ENCODE assay signal across 14 cellular contexts in the genomic region with DNA sequence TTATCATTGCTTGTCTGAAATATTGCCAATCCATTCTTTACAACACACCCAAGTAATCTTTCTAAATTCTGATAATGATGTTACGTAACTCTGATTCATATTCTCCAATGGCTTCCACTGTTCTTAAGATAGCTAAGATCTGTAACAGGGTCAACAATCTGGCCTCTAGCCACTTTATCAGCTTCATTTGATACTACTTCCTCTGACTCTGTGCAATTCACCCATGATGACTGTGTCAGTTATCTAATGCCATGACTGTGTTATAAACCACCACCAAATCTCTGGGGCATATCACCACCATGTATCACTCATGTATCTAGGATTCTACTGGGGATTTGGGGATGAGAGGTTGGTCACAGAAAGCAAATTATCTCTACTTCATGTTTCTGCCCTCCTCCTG. TPM values are rescaled to one million over a fixed set of nuclear protein-coding genes. Genes with fewer than 3 reads are reported as not detected.
DNase-seq lines count a peak whose midpoint lies in the region; ATAC-seq, FAIRE-seq and TF ChIP-seq lines count a peak whose summit lies in the region.
"Had no signal": no experiment of that assay in that cellular context is flagged by ENCODE, and none has a peak within 500 bp of the region (broad histone marks: within the 10 kb centered on the region; RNA-seq: fewer than 3 reads in every experiment).

No MANE protein-coding gene starts in this region.

- H3K27me3 Mint-ChIP-seq in astrocyte (ENCODE audit: low read depth, unreplicated experiment) (no peaks in the 10 kb centered on the region), T-cell (no peaks in the 10 kb centered on the region)

- H3K27me3 ChIP-seq in right atrium auricular region (no peaks in the 10 kb centered on the region), astrocyte (ENCODE audit: insufficient read depth, low read length) (no peaks in the 10 kb centered on the region), aorta (ENCODE audit: control insufficient read depth in 1 of 2, insufficient read depth in 2 of 2, low read length in 1 of 2) (no peaks in the 10 kb centered on the region), HAP-1 (ENCODE audit: low read depth) (no peaks in the 10 kb centered on the region)
- H3K27me3 ChIP-seq: tibial nerve had no signal

- H3K4me3 ChIP-seq in right atrium auricular region (no peak overlapping the region), astrocyte (ENCODE audit: insufficient read depth, low read depth, low read length) (no peak overlapping the region), aorta (ENCODE audit: low read length in 2 of 2) (no peak overlapping the region), HAP-1 (no peak overlapping the region)
- H3K4me3 ChIP-seq: A549, tibial nerve had no signal

- H3K9me3 Mint-ChIP-seq in astrocyte (ENCODE audit: unreplicated experiment) (no peaks in the 10 kb centered on the region), T-cell (no peaks in the 10 kb centered on the region)
- H3K9me3 Mint-ChIP-seq: T-helper 2 cell treated with Interferon-gamma antibody and Interleukin-4, amounts not matched to agents 5 μg/mL and 100 μg/mL, for 36 hours had no signal

- H3K36me3 ChIP-seq in right atrium auricular region, result no peaks in the 10 kb centered on the region
- H3K36me3 ChIP-seq in astrocyte (ENCODE audit: insufficient read depth, low read length), result no peaks in the 10 kb centered on the region
- no peaks in the 10 kb centered on the region for H3K36me3 ChIP-seq in aorta (ENCODE audit: control insufficient read depth in 1 of 2, insufficient read depth in 2 of 2, low read length in 1 of 2)
- no peaks in the 10 kb centered on the region for H3K36me3 ChIP-seq in HAP-1 (replicated peaks)
- H3K36me3 ChIP-seq: tibial nerve had no signal

- H3K4me2 ChIP-seq in astrocyte (ENCODE audit: low read length), result peak overlapping the region; percentile 12
- H3K4me2 ChIP-seq: A549 had no signal

- H2AFZ ChIP-seq in astrocyte (ENCODE audit: low read depth, low read length), result no peak overlapping the region

- no peaks in the 10 kb centered on the region for H4K20me1 ChIP-seq in astrocyte (ENCODE audit: insufficient read depth, low read length)

- H3K36me3 Mint-ChIP-seq in astrocyte (ENCODE audit: low read depth, unreplicated experiment) (peaks cover 2% of the 10 kb centered on the region), T-cell (no peaks in the 10 kb centered on the region)

- POLR2A ChIA-PET in T-cell (lab: Charles Lee), result interaction anchor here in 1 of 2 donors (0.6 kb wide), 1 partner anchor 16 kb away, joined by 3 read pairs; no protein-coding TSS in a partner anchor

- H3K4me1 ChIP-seq in right atrium auricular region, result peaks cover 0 to 26% of the 10 kb centered on the region in 2 donors
- peaks cover 11% of the 10 kb centered on the region for H3K4me1 ChIP-seq in astrocyte (ENCODE audit: insufficient read depth, low read length)
- peaks cover 0 to 15% of the 10 kb centered on the region in 2 donors for H3K4me1 ChIP-seq in aorta (ENCODE audit: control insufficient read depth in 1 of 2, insufficient read depth in 2 of 2, low read length in 2 of 2)
- H3K4me1 ChIP-seq in HAP-1, result peaks cover 5% of the 10 kb centered on the region; the same call in 1 of the 2 replicates
- H3K4me1 ChIP-seq: A549 had no signal

- H3K79me2 ChIP-seq in astrocyte (ENCODE audit: insufficient read depth, low read length), result no peaks in the 10 kb centered on the region

- peaks cover 10% of the 10 kb centered on the region for H3K4me1 Mint-ChIP-seq in astrocyte (ENCODE audit: low read depth, unreplicated experiment)
- H3K4me1 Mint-ChIP-seq in T-cell, result peaks cover 9 to 24% (median 14%) of the 10 kb centered on the region in 3 donors

- TF ChIP-seq CTCF in right atrium auricular region (IDR thresholded peaks at IDR 0.05) (no peak), astrocyte (IDR thresholded peaks at IDR 0.05; ENCODE audit: insufficient read depth, low read depth, low read length) (no peak)

- no peak overlapping the region for H3K4me3 Mint-ChIP-seq in astrocyte (ENCODE audit: unreplicated experiment)
- no peak overlapping the region for H3K4me3 Mint-ChIP-seq in T-cell
- H3K4me3 Mint-ChIP-seq: T-helper 2 cell treated with Interferon-gamma antibody and Interleukin-4, amounts not matched to agents 5 μg/mL and 100 μg/mL, for 36 hours had no signal

- CTCF ChIA-PET in T-cell (lab: Charles Lee), result interaction anchor here in 1 of 2 donors (1.3 kb wide), 1 partner anchor 15 kb away, joined by 3 read pairs; no protein-coding TSS in a partner anchor

- H3K9me3 ChIP-seq in right atrium auricular region (no peaks in the 10 kb centered on the region), astrocyte (ENCODE audit: insufficient read depth, low read depth, low read length) (no peaks in the 10 kb centered on the region), aorta (ENCODE audit: control insufficient read depth, low read length) (no peaks in the 10 kb centered on the region), HAP-1 (no peaks in the 10 kb centered on the region)
- H3K9me3 ChIP-seq: A549, tibial nerve had no signal

- H3K9ac ChIP-seq in astrocyte (ENCODE audit: low read length), result no peak overlapping the region

- WGBS in aorta, 2 donors, result 73 to 76% methylated on average over 1 of the region's 1 CpG

- DNase-seq in Right ventricle myocardium inferior (ENCODE audit: missing footprints) (no peak), right atrium auricular region (ENCODE audit: low spot score) (no peak), astrocyte (ENCODE audit: low read depth) (peak; percentile 92), kidney glomerular epithelial cell (lab: John Stamatoyannopoulos, UW) (peak; percentile 65), aorta (no peak), HAP-1 (ENCODE audit: low spot score in 2 of 2) (no peak), T-cell (no peak)

- FAIRE-seq in astrocyte (lab: Jason Lieb, UNC), result no peak
- FAIRE-seq: A549, colon, G401.6 had no signal

- H3K27ac ChIP-seq in right atrium auricular region, result no peak overlapping the region
- H3K27ac ChIP-seq in astrocyte (ENCODE audit: low read depth, low read length), result peak overlapping the region; percentile 28
- no peak overlapping the region for H3K27ac ChIP-seq in aorta (ENCODE audit: low read depth in 1 of 2, low read length in 2 of 2)
- H3K27ac ChIP-seq: A549 had no signal

- in situ Hi-C loops in HAP-1 (cut with MboI; ENCODE audit: low sequenced_read_pairs), result no loop called here

- peak; percentile 75 for ATAC-seq in Right ventricle myocardium inferior
- peak; percentile 53 for ATAC-seq in aorta (ENCODE audit: low FRiP score)
- no peak for ATAC-seq in T-cell (replicated peaks in 1 of 4)
- ATAC-seq in GM21526 (IDR thresholded peaks at IDR 0.05; ENCODE audit: low FRiP score, unreplicated experiment), result no peak
- ATAC-seq: A549 had no signal

- H3K27ac Mint-ChIP-seq in astrocyte (ENCODE audit: unreplicated experiment) (no peak overlapping the region), T-cell (no peak overlapping the region)
- H3K27ac Mint-ChIP-seq: T-helper 2 cell treated with Interferon-gamma antibody and Interleukin-4, amounts not matched to agents 5 μg/mL and 100 μg/mL, for 36 hours had no signal

- intact Hi-C loops in Right ventricle myocardium inferior (cut with DNase I) (no loop called here), aorta (cut with DNase I) (no loop called here)

RNA-seq across cellular contexts. Expression of a gene that starts 44.0 kb away (rescaled TPM):
- 0.92 TPM for total RNA-seq in Right ventricle myocardium inferior
- 10 to 100 TPM in 1 of 2 donors, 1 to 10 TPM in 1; 5.7 to 12.1 TPM for total RNA-seq in right atrium auricular region
- 11.1 and 13.2 TPM in 2 replicates for total RNA-seq in astrocyte
- 10 to 100 TPM; 28.2 to 45.3 TPM for total RNA-seq in aorta
- 10 to 100 TPM; 15.8 to 31.7 TPM for polyA plus RNA-seq in aorta
- 1 to 10 TPM; 1.3 to 4.6 (median 2.2) TPM for total RNA-seq in T-cell
- total RNA-seq: NCI-H460 had no signal
- polyA plus RNA-seq: A549 had no signal

Comparison
In these comparisons a context has a peak if more than half of its experiments do, and no peak if none do; other contexts are left out.
1. ATAC-seq: peak in Right ventricle myocardium inferior (single experiment) and aorta (single experiment); none in T-cell (0 of 4) and GM21526 (single experiment).
2. DNase-seq: peak in astrocyte (single experiment) and kidney glomerular epithelial cell (single experiment); none in Right ventricle myocardium inferior (single experiment), right atrium auricular region (single experiment), aorta (0 of 2), HAP-1 (0 of 2) and T-cell (0 of 34).